In the genomic region with DNA sequence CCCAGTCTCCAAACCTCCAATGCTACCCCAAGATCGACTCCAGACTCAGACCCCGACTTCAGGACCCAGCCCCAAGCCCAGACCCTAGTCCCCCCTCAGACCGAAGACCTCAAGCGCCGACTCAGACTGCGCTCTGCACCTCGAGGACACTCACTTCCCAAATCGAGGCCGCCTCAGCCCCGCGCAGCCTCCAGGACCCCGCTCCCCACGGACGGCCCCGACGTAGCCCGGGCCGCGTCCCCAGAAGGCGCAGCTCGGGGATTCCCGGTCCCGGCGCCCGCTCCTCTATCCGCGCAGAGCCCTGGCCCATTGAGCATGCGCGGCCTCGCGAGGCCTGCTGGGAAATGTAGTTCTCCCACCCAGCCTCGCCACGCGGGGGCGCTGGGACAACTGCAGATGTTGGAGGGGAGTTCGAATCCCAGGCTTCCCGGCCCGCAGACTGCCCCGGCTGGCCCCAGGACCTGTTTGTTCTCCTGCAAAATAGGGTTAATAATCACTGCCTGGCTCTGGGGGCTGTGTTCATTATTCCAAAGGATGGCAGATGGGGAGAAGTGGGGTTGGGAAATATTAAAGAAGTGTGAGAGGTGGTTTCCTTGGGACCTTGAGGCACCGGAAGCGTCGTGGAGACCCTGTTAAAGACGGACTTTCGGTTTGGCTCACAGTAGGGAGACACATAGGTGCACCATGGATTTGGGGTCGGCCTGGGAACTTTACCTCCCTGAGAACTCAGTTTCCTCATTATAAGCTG, we compare ENCODE assay signal across 8 cellular contexts. TPM values are rescaled to one million over a fixed set of nuclear protein-coding genes. Genes with fewer than 3 reads are reported as not detected.
DNase-seq lines count a peak whose midpoint lies in the region; ATAC-seq and TF ChIP-seq lines count a peak whose summit lies in the region.

Gene APBA3 (minus strand): TSS at position 311 of the 748 bp plus-strand sequence. CDS start 1,428 bp downstream, outside the sequence.

- peak in 1 of 2 donors; percentile 92 for TF ChIP-seq EP300 in tibial nerve (IDR thresholded peaks at IDR 0.05)

- in situ Hi-C loops in G401 (cut with HindIII; ENCODE audit: low sequenced_read_pairs), result no loop called here

- TF ChIP-seq POLR2A in tibial nerve (IDR thresholded peaks at IDR 0.05), result peak; percentile 34 to 62

- peak within 1 kb of the TSS; percentile 95 for H3K27ac ChIP-seq in cardiac muscle cell
- peak within 1 kb of the TSS; percentile 94 for H3K27ac ChIP-seq in trophoblast cell (ENCODE audit: low read depth, low read length)
- H3K27ac ChIP-seq in tibial nerve, result peak within 1 kb of the TSS; percentile 96 to 99 (median 96)

- H2AK5ac ChIP-seq in trophoblast cell (ENCODE audit: low read length), result peak within 1 kb of the TSS; percentile 67

- peak within 1 kb of the TSS; percentile 97 for H4K8ac ChIP-seq in trophoblast cell (ENCODE audit: low read depth, low read length)

- H3K36me3 ChIP-seq in cardiac muscle cell (no peaks in the 10 kb centered on the region), trophoblast cell (ENCODE audit: control insufficient read depth in 1 of 2, insufficient read depth in 2 of 2, low read length in 2 of 2) (peaks cover 25 to 29% of the 10 kb centered on the region in 2 experiments), tibial nerve (peaks cover 0 to 52% (median 10%) of the 10 kb centered on the region in 3 donors)

- no peak within 1 kb of the TSS for H3K23ac ChIP-seq in trophoblast cell (ENCODE audit: low read length)

- peak within 1 kb of the TSS; percentile 88 for H3K4ac ChIP-seq in trophoblast cell (ENCODE audit: low read depth, low read length)

- H3K14ac ChIP-seq in trophoblast cell (ENCODE audit: low read length), result peak within 1 kb of the TSS; percentile 92

- peak within 1 kb of the TSS; percentile 91 for H2BK120ac ChIP-seq in trophoblast cell (ENCODE audit: insufficient read depth, low read length, poor library complexity)

- peak within 1 kb of the TSS; percentile 98 for H2BK5ac ChIP-seq in trophoblast cell (ENCODE audit: low read depth, low read length, poor library complexity)

- H3K27me3 ChIP-seq in cardiac muscle cell (peaks cover 3% of the 10 kb centered on the region), trophoblast cell (ENCODE audit: insufficient read depth, low read length) (no peaks in the 10 kb centered on the region), tibial nerve (no peaks in the 10 kb centered on the region)

- peak within 1 kb of the TSS; percentile 72 for H3K4me2 ChIP-seq in trophoblast cell (ENCODE audit: low read length)

- peak within 1 kb of the TSS; percentile 97 for H3K18ac ChIP-seq in trophoblast cell (ENCODE audit: low read length)

- H3K79me1 ChIP-seq in trophoblast cell (ENCODE audit: low read length), result peaks cover 7% of the 10 kb centered on the region

- ATAC-seq in HG02571 (IDR thresholded peaks at IDR 0.05; ENCODE audit: unreplicated experiment), result peak; percentile 45

- H3K9ac ChIP-seq in trophoblast cell (ENCODE audit: low read length), result peak within 1 kb of the TSS; percentile 83

- H3K4me1 ChIP-seq in cardiac muscle cell (ENCODE audit: low read depth) (no peaks in the 10 kb centered on the region), trophoblast cell (ENCODE audit: control insufficient read depth in 1 of 2, insufficient read depth in 2 of 2, low read length in 2 of 2) (peaks cover 0 to 4% of the 10 kb centered on the region in 2 experiments), tibial nerve (peaks cover 0 to 43% (median 15%) of the 10 kb centered on the region in 4 donors)

- H3K4me3 ChIP-seq in cardiac muscle cell, result peak within 1 kb of the TSS; percentile 87
- peak within 1 kb of the TSS; percentile 91 for H3K4me3 ChIP-seq in trophoblast cell (ENCODE audit: low read depth, low read length)
- H3K4me3 ChIP-seq in tibial nerve, result peak within 1 kb of the TSS; percentile 75 to 98 (median 90)

- H3K9me3 ChIP-seq in cardiac muscle cell (ENCODE audit: low read depth) (no peaks in the 10 kb centered on the region), trophoblast cell (ENCODE audit: insufficient read depth, low read depth, low read length) (no peaks in the 10 kb centered on the region), tibial nerve (no peaks in the 10 kb centered on the region)

- peaks cover 10% of the 10 kb centered on the region for H3K79me2 ChIP-seq in trophoblast cell (ENCODE audit: control insufficient read depth, insufficient read depth, low read length, poor library complexity)

- H2BK12ac ChIP-seq in trophoblast cell (ENCODE audit: low read length), result peak within 1 kb of the TSS; percentile 77

- peak; percentile 70 for TF ChIP-seq CTCF in cardiac muscle cell (IDR thresholded peaks at IDR 0.05; ENCODE audit: low read depth, low read length)
- peak; percentile 74 to 90 (median 80) for TF ChIP-seq CTCF in tibial nerve (IDR thresholded peaks at IDR 0.05)

- peak; percentile 84 for DNase-seq in G401 (ENCODE audit: low spot score)
- peak; percentile 85 for DNase-seq in NCI-H128 (lab: John Stamatoyannopoulos, UW; ENCODE audit: unreplicated experiment)
- DNase-seq in SW 1271 (lab: John Stamatoyannopoulos, UW), result peak; percentile 61 to 78
- peak; percentile 91 for DNase-seq in activated naive CD8-positive, alpha-beta T cell treated with anti-CD3 and anti-CD28 coated beads, Interleukin-2, amount 50 U/mL, for 16 hours (ENCODE audit: low read depth, low spot score)
- peak; percentile 91 to 94 for DNase-seq in cardiac muscle cell (ENCODE audit: low read depth in 1 of 2, low spot score in 1 of 2)
- peak; percentile 90 to 97 for DNase-seq in trophoblast cell
- DNase-seq in tibial nerve (ENCODE audit: low spot score in 2 of 2), result peak; percentile 88 to 92

- WGBS in trophoblast cell (ENCODE audit: extremely low coverage, insufficient coverage, insufficient read length), result no CpG with 5 or more reads among the region's 45 CpGs
- 4 to 6% methylated on average over 37 to 45 of the region's 45 CpGs for WGBS in tibial nerve, 2 donors

- H4K12ac ChIP-seq in trophoblast cell (ENCODE audit: low read depth, low read length), result peak within 1 kb of the TSS; percentile 96

- H4K91ac ChIP-seq in trophoblast cell (ENCODE audit: low read depth, low read length), result peak within 1 kb of the TSS; percentile 94

- peak within 1 kb of the TSS; percentile 95 for H2AFZ ChIP-seq in trophoblast cell (ENCODE audit: insufficient read depth, low read length, poor library complexity)

RNA-seq across cellular contexts. Expression of gene APBA3, which starts in this region (rescaled TPM):
- 18.2 and 27.1 TPM in 2 replicates for total RNA-seq in G401 (2014; rRNA removed; shearing (Covaris generic))
- total RNA-seq in cardiac muscle cell (39.9 and 49.4 TPM in 2 replicates), tibial nerve (10 to 100 TPM; 21.6 to 51.0 (median 34.7) TPM)
- 29.4 and 34.3 TPM in 2 replicates for polyA plus RNA-seq in cardiac muscle cell
- 26.2 and 27.1 TPM in 2 replicates for polyA plus RNA-seq in trophoblast cell (2013)

Comparison
In these comparisons a context has a peak if more than half of its experiments do, and no peak if none do; other contexts are left out.
1. Peak in every context shown above with its lines: DNase-seq, ATAC-seq, H3K4me3 ChIP-seq and H3K27ac ChIP-seq.